16 cellular contexts compared by ENCODE assay signal in the genomic region with DNA sequence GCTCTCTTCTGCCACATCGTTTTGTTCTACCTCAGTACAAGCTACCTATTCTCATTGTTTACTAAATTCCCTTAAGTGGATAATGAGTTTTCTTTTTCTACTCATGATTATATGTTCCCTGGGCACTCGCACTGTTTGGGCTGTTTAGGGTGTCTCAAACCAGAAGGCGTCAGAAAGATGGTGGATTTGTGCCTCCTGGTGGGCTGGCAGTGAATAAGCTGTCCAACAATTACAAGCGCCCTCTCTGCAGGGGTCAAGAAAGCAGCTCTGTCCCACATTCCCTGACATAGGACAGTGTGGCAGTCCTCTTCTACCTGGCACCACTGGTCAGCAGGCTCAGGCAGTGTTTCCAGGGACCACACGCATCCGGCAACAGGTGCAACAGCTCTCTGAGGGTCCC.
A peak's percentile ranks its signal among the peaks of the same experiment; 100 is the strongest.
DNase-seq lines count a peak whose midpoint lies in the region; ATAC-seq and TF ChIP-seq lines count a peak whose summit lies in the region.
"Had no signal": no experiment of that assay in that cellular context is flagged by ENCODE, and none has a peak within 500 bp of the region (broad histone marks: within the 10 kb centered on the region; RNA-seq: fewer than 3 reads in every experiment).

No MANE protein-coding gene starts in this region.

- H3K9me3 ChIP-seq in DND-41 (ENCODE audit: insufficient read depth, low read length, severe bottlenecking) (no peaks in the 10 kb centered on the region), OCI-LY3 (ENCODE audit: insufficient read depth, low read length) (no peaks in the 10 kb centered on the region), trophoblast cell (ENCODE audit: insufficient read depth, low read depth, low read length) (peaks cover 3% of the 10 kb centered on the region)
- H3K9me3 ChIP-seq: left ventricle myocardium inferior had no signal

- H3K4me3 ChIP-seq in DND-41 (ENCODE audit: low read depth in 1 of 2, low read length in 2 of 2) (no peak overlapping the region), OCI-LY3 (ENCODE audit: low read length) (no peak overlapping the region), trophoblast cell (ENCODE audit: low read depth, low read length) (no peak overlapping the region)
- H3K4me3 ChIP-seq: left ventricle myocardium inferior had no signal

- H2BK12ac ChIP-seq in trophoblast cell (ENCODE audit: low read length), result no peak overlapping the region

- no peak overlapping the region for H2BK120ac ChIP-seq in trophoblast cell (ENCODE audit: insufficient read depth, low read length, poor library complexity)

- no peak for DNase-seq in DND-41
- DNase-seq in iPS-NIHi11 (ENCODE audit: low spot score), result peak; percentile 14
- no peak for DNase-seq in ecto neural progenitor cell (ENCODE audit: low spot score)
- DNase-seq in trophoblast cell, result no peak
- DNase-seq: activated CD4-positive, alpha-beta T cell treated with anti-CD3 and anti-CD28 coated beads for 36 hours; activated effector memory CD4-positive, alpha-beta T cell treated with anti-CD3 and anti-CD28 coated beads, Interleukin-2, amount 50 U/mL, for 16 hours; AML-193; left ventricle myocardium inferior; NCI-H1930; SHP77 had no signal

- TF ChIP-seq RAD21 in Ishikawa (IDR thresholded peaks at IDR 0.05; ENCODE audit: low read depth), result peak; percentile 11; the same call in 1 of the 2 replicates

- H2AK5ac ChIP-seq in trophoblast cell (ENCODE audit: low read length), result no peak overlapping the region

- H3K4ac ChIP-seq in trophoblast cell (ENCODE audit: low read depth, low read length), result no peak overlapping the region

- TF ChIP-seq EP300 in Ishikawa (IDR thresholded peaks at IDR 0.05; ENCODE audit: borderline replicate concordance), result no peak

- peak; percentile 21 for TF ChIP-seq CTCF in DND-41 (IDR thresholded peaks at IDR 0.05; ENCODE audit: borderline replicate concordance, extremely low read depth, low read length, poor library complexity, severe bottlenecking)
- TF ChIP-seq CTCF in OCI-LY3 (IDR thresholded peaks at IDR 0.05; ENCODE audit: low read depth, low read length), result peak; percentile 57

- H3K36me3 ChIP-seq in DND-41 (ENCODE audit: insufficient read depth, low read length), result no peaks in the 10 kb centered on the region
- no peaks in the 10 kb centered on the region for H3K36me3 ChIP-seq in OCI-LY3 (replicated peaks; ENCODE audit: low read depth, low read length)
- H3K36me3 ChIP-seq in trophoblast cell (ENCODE audit: control insufficient read depth in 1 of 2, insufficient read depth in 2 of 2, low read length in 2 of 2), result no peaks in the 10 kb centered on the region
- H3K36me3 ChIP-seq: left ventricle myocardium inferior had no signal

- no peak overlapping the region for H3K27ac ChIP-seq in DND-41 (ENCODE audit: low read length)
- H3K27ac ChIP-seq in OCI-LY3 (ENCODE audit: low read length), result no peak overlapping the region
- no peak overlapping the region for H3K27ac ChIP-seq in trophoblast cell (ENCODE audit: low read depth, low read length)
- H3K27ac ChIP-seq: left ventricle myocardium inferior, parathyroid adenoma had no signal

- H3K79me1 ChIP-seq in trophoblast cell (ENCODE audit: low read length), result no peaks in the 10 kb centered on the region

- H4K20me1 ChIP-seq in DND-41 (ENCODE audit: insufficient read depth, low read length), result no peaks in the 10 kb centered on the region
- no peaks in the 10 kb centered on the region for H4K20me1 ChIP-seq in OCI-LY3 (ENCODE audit: insufficient read depth, low read length)

- no CpG with 5 or more reads among the region's 6 CpGs for WGBS in trophoblast cell (ENCODE audit: extremely low coverage, insufficient coverage, insufficient read length)

- H4K91ac ChIP-seq in trophoblast cell (ENCODE audit: low read depth, low read length), result no peak overlapping the region

- no peak overlapping the region for H4K12ac ChIP-seq in trophoblast cell (ENCODE audit: low read depth, low read length)

- H3K4me1 ChIP-seq in DND-41 (ENCODE audit: insufficient read depth, low read length) (peaks cover 9% of the 10 kb centered on the region), OCI-LY3 (ENCODE audit: low read length) (no peaks in the 10 kb centered on the region), trophoblast cell (ENCODE audit: control insufficient read depth in 1 of 2, insufficient read depth in 2 of 2, low read length in 2 of 2) (no peaks in the 10 kb centered on the region)
- H3K4me1 ChIP-seq: left ventricle myocardium inferior, parathyroid adenoma had no signal

- no peak overlapping the region for H3K23ac ChIP-seq in trophoblast cell (ENCODE audit: low read length)

- ATAC-seq in DND-41 (ENCODE audit: insufficient read depth, low read depth) (no peak), GM18907 (IDR thresholded peaks at IDR 0.05; ENCODE audit: unreplicated experiment) (no peak), HG03175 (IDR thresholded peaks at IDR 0.05; ENCODE audit: unreplicated experiment) (no peak)
- ATAC-seq: activated CD4-positive, alpha-beta T cell treated with anti-CD3 and anti-CD28 coated beads for 36 hours; stimulated activated effector memory CD8-positive, alpha-beta T cell treated with anti-CD3 and anti-CD28 coated beads, Interleukin-12 subunit alpha, Interleukin-12 subunit beta, amount 100 ng/mL, for 72 hours had no signal

- H2AFZ ChIP-seq in DND-41 (ENCODE audit: low read depth, low read length) (no peak overlapping the region), OCI-LY3 (ENCODE audit: low read depth, low read length) (no peak overlapping the region), trophoblast cell (ENCODE audit: insufficient read depth, low read length, poor library complexity) (no peak overlapping the region)
- H2AFZ ChIP-seq: parathyroid adenoma had no signal

- no peak overlapping the region for H2BK5ac ChIP-seq in trophoblast cell (ENCODE audit: low read depth, low read length, poor library complexity)

- H3K79me2 ChIP-seq in DND-41 (ENCODE audit: insufficient read depth, low read length) (no peaks in the 10 kb centered on the region), OCI-LY3 (ENCODE audit: low read length) (no peaks in the 10 kb centered on the region), trophoblast cell (ENCODE audit: control insufficient read depth, insufficient read depth, low read length, poor library complexity) (no peaks in the 10 kb centered on the region)
- H3K79me2 ChIP-seq: parathyroid adenoma had no signal

- no peak overlapping the region for H4K8ac ChIP-seq in trophoblast cell (ENCODE audit: low read depth, low read length)

- no peak overlapping the region for H3K18ac ChIP-seq in trophoblast cell (ENCODE audit: low read length)

- H3K4me2 ChIP-seq in DND-41 (ENCODE audit: insufficient read depth, low read length) (no peak overlapping the region), OCI-LY3 (ENCODE audit: low read length) (no peak overlapping the region), trophoblast cell (ENCODE audit: low read length) (no peak overlapping the region)

- no peak overlapping the region for H3K14ac ChIP-seq in trophoblast cell (ENCODE audit: low read length)

- H3K9ac ChIP-seq in DND-41 (ENCODE audit: low read depth, low read length) (no peak overlapping the region), OCI-LY3 (ENCODE audit: low read length) (no peak overlapping the region), trophoblast cell (ENCODE audit: low read length) (no peak overlapping the region)
- H3K9ac ChIP-seq: parathyroid adenoma had no signal

- H3K27me3 ChIP-seq in DND-41 (ENCODE audit: insufficient read depth, low read length, poor library complexity) (no peaks in the 10 kb centered on the region), OCI-LY3 (ENCODE audit: low read depth, low read length) (peaks cover 20% of the 10 kb centered on the region; the same call in 1 of the 2 replicates), trophoblast cell (ENCODE audit: insufficient read depth, low read length) (no peaks in the 10 kb centered on the region)

TF ChIP-seq in Ishikawa, 13 proteins besides CTCF, POLR2A, EP300 and RAD21 (continues in another document):
- TF ChIP-seq CREB1 (IDR thresholded peaks at IDR 0.05; ENCODE audit: low read depth) (no peak), ZBTB7A (IDR thresholded peaks at IDR 0.05; ENCODE audit: low read depth) (no peak), TAF1 (IDR thresholded peaks at IDR 0.05; ENCODE audit: low read depth) (no peak), CEBPB (IDR thresholded peaks at IDR 0.05) (no peak), TEAD4 (IDR thresholded peaks at IDR 0.05) (no peak), FOXM1 (IDR thresholded peaks at IDR 0.05; ENCODE audit: borderline replicate concordance, low read depth) (no peak), YY1 (IDR thresholded peaks at IDR 0.05; ENCODE audit: low read depth) (no peak), TCF12 (IDR thresholded peaks at IDR 0.05; ENCODE audit: low read depth) (no peak)
- TF ChIP-seq, protein P1, sequence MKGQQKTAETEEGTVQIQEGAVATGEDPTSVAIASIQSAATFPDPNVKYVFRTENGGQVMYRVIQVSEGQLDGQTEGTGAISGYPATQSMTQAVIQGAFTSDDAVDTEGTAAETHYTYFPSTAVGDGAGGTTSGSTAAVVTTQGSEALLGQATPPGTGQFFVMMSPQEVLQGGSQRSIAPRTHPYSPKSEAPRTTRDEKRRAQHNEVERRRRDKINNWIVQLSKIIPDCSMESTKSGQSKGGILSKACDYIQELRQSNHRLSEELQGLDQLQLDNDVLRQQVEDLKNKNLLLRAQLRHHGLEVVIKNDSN (IDR thresholded peaks at IDR 0.05), result no peak
- TF ChIP-seq, protein P2, sequence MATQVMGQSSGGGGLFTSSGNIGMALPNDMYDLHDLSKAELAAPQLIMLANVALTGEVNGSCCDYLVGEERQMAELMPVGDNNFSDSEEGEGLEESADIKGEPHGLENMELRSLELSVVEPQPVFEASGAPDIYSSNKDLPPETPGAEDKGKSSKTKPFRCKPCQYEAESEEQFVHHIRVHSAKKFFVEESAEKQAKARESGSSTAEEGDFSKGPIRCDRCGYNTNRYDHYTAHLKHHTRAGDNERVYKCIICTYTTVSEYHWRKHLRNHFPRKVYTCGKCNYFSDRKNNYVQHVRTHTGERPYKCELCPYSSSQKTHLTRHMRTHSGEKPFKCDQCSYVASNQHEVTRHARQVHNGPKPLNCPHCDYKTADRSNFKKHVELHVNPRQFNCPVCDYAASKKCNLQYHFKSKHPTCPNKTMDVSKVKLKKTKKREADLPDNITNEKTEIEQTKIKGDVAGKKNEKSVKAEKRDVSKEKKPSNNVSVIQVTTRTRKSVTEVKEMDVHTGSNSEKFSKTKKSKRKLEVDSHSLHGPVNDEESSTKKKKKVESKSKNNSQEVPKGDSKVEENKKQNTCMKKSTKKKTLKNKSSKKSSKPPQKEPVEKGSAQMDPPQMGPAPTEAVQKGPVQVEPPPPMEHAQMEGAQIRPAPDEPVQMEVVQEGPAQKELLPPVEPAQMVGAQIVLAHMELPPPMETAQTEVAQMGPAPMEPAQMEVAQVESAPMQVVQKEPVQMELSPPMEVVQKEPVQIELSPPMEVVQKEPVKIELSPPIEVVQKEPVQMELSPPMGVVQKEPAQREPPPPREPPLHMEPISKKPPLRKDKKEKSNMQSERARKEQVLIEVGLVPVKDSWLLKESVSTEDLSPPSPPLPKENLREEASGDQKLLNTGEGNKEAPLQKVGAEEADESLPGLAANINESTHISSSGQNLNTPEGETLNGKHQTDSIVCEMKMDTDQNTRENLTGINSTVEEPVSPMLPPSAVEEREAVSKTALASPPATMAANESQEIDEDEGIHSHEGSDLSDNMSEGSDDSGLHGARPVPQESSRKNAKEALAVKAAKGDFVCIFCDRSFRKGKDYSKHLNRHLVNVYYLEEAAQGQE (IDR thresholded peaks at IDR 0.05; ENCODE audit: low read depth), result no peak
